18 cellular contexts compared by ENCODE assay signal in the genomic region with DNA sequence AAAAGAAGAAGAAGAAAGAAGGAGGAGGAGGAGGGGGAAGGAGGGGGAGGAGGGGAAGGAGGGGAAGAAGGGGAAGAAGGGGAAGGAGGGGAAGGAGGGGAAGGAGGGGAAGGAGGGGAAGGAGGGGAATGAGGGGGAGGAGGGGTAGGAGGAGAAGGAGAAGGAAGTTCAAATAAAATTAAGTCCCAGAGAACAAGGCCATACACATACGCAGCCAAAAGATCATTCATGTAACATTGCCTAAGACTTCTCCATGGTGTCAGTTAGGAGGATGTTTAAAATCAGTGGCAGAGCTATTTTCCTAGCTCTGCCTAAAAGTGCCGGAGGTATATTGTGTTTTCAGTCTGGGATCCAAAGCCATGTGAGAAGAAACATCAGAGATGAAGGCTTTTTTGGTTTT.
"Had no signal": no experiment of that assay in that cellular context is flagged by ENCODE, and none has a peak within 500 bp of the region (broad histone marks: within the 10 kb centered on the region; RNA-seq: fewer than 3 reads in every experiment).

No MANE protein-coding gene starts in this region.

- H3K4me3 Mint-ChIP-seq: brain; dendritic cell treated with granulocyte-macrophage colony-stimulating factor and Interleukin-4, amounts not matched to agents 40 ng/mL and 50 ng/mL, for 4 days; naive B cell; type B pancreatic cell had no signal

- DNase-seq: activated T-cell treated with anti-CD3 and anti-CD28 coated beads, Interleukin-2, amount 50 U/mL, for 1 hour; aorta; caudate nucleus; effector CD4-positive, alpha-beta T cell; heart left ventricle; islet precursor cell; left colon; lower lobe of right lung; naive B cell; nucleus accumbens; stimulated activated CD4-positive, alpha-beta T cell treated with anti-CD3 and anti-CD28 coated beads, Interleukin-4, amount 100 ng/mL, for 1 hour; stimulated activated naive CD4-positive, alpha-beta T cell; testis had no signal

- H3K36me3 Mint-ChIP-seq: activated naive CD4-positive, alpha-beta T cell treated with anti-CD3 and anti-CD28 coated beads, Interleukin-2, amount 50 U/mL, for 72 hours; naive B cell had no signal

- H3K27ac ChIP-seq: lower lobe of right lung, parathyroid adenoma had no signal

- H3K27ac Mint-ChIP-seq: activated naive CD4-positive, alpha-beta T cell treated with anti-CD3 and anti-CD28 coated beads, Interleukin-2, amount 50 U/mL, for 72 hours; dendritic cell treated with granulocyte-macrophage colony-stimulating factor and Interleukin-4, amounts not matched to agents 40 ng/mL and 50 ng/mL, for 4 days; type B pancreatic cell had no signal

- H3K36me3 ChIP-seq: lower lobe of right lung had no signal

- H3K4me1 Mint-ChIP-seq: naive B cell had no signal

- H3K27me3 Mint-ChIP-seq: brain; dendritic cell treated with granulocyte-macrophage colony-stimulating factor and Interleukin-4, amounts not matched to agents 40 ng/mL and 50 ng/mL, for 4 days; naive B cell; type B pancreatic cell had no signal

- H2AFZ ChIP-seq: parathyroid adenoma had no signal

- H3K27me3 ChIP-seq: heart left ventricle, testis had no signal

- H3K4me3 ChIP-seq: heart left ventricle, lower lobe of right lung, testis had no signal

- ATAC-seq: activated naive CD4-positive, alpha-beta T cell treated with anti-CD3 and anti-CD28 coated beads, Interleukin-2, amount 50 U/mL, for 72 hours; left colon; lower lobe of right lung had no signal

- H3K79me2 ChIP-seq: parathyroid adenoma had no signal

- H3K9me3 Mint-ChIP-seq: dendritic cell treated with granulocyte-macrophage colony-stimulating factor and Interleukin-4, amounts not matched to agents 40 ng/mL and 50 ng/mL, for 4 days had no signal

- H3K9ac ChIP-seq: parathyroid adenoma had no signal

- H3K4me1 ChIP-seq: testis had no signal

- H3K9me3 ChIP-seq: lower lobe of right lung, testis had no signal
